Comparison of ENCODE assay signal across 1 cellular context in genomic region chr1:6962956-6963915, GRCh38.
TF ChIP-seq lines count a peak whose summit lies in the region.

No MANE protein-coding gene starts in this region.

TF ChIP-seq in HEK293, 187 proteins besides CTCF, POLR2A, EP300 and RAD21 (continued from another document and continues in another):
- TF ChIP-seq ZNF324 (tag by site-specific recombination; IDR thresholded peaks at IDR 0.05): 0 out of 2 replicates have a peak, but pooled peaks have one; percentile 19
- 0 out of 2 replicates have a peak, but pooled peaks have one; percentile 11 for TF ChIP-seq ZBTB8A (tag by site-specific recombination; IDR thresholded peaks at IDR 0.05)
- peak; percentile 50; the same call in 1 of the 2 replicates for TF ChIP-seq HIC1 (tag by site-specific recombination; IDR thresholded peaks at IDR 0.05)
- no peak for TF ChIP-seq HOXA7 (CRISPR knock-in tag; IDR thresholded peaks at IDR 0.05; ENCODE audit: borderline replicate concordance)
- TF ChIP-seq SP7 (tag by site-specific recombination; IDR thresholded peaks at IDR 0.05): peak; percentile 85
- no peak for TF ChIP-seq ZNF37A (tag by site-specific recombination; IDR thresholded peaks at IDR 0.05)
- no peak; the same call in 1 of the 2 replicates for TF ChIP-seq ZNF2 (tag by site-specific recombination; IDR thresholded peaks at IDR 0.05)
- TF ChIP-seq ZNF660 (tag by site-specific recombination; IDR thresholded peaks at IDR 0.05): no peak
- no peak for TF ChIP-seq HOXC10 (CRISPR knock-in tag; IDR thresholded peaks at IDR 0.05)
- no peak for TF ChIP-seq ZNF529 (tag by site-specific recombination; IDR thresholded peaks at IDR 0.05; ENCODE audit: insufficient replicate concordance)
- no peak for TF ChIP-seq ZBTB21 (tag by site-specific recombination; IDR thresholded peaks at IDR 0.05)
- no peak for TF ChIP-seq ZNF521 (tag by site-specific recombination; IDR thresholded peaks at IDR 0.05)
- TF ChIP-seq ZNF571 (tag by site-specific recombination; IDR thresholded peaks at IDR 0.05): no peak
- no peak for TF ChIP-seq ZNF391 (tag by site-specific recombination; IDR thresholded peaks at IDR 0.05; ENCODE audit: borderline replicate concordance, low read depth)
- TF ChIP-seq ZNF645 (tag by site-specific recombination; IDR thresholded peaks at IDR 0.05): no peak
- no peak for TF ChIP-seq ZNF341 (tag by site-specific recombination; IDR thresholded peaks at IDR 0.05; ENCODE audit: low read depth)
- no peak for TF ChIP-seq PRDM1 (tag by site-specific recombination; IDR thresholded peaks at IDR 0.05)
- TF ChIP-seq ZNF530 (tag by site-specific recombination; IDR thresholded peaks at IDR 0.05; ENCODE audit: low read depth): no peak
- no peak for TF ChIP-seq ZNF416 (tag by site-specific recombination; IDR thresholded peaks at IDR 0.05)
- TF ChIP-seq ZNF157 (tag by site-specific recombination; IDR thresholded peaks at IDR 0.05): no peak
- no peak for TF ChIP-seq HOXD13 (CRISPR knock-in tag; IDR thresholded peaks at IDR 0.05; ENCODE audit: borderline replicate concordance)
- TF ChIP-seq OSR2 (tag by site-specific recombination; IDR thresholded peaks at IDR 0.05): peak; percentile 92
- no peak for TF ChIP-seq ZNF600 (tag by site-specific recombination; IDR thresholded peaks at IDR 0.05)
- peak; percentile 14; the same call in 1 of the 2 replicates for TF ChIP-seq KLF16 (tag by site-specific recombination; IDR thresholded peaks at IDR 0.05)
- TF ChIP-seq ZNF292 (tag by site-specific recombination; IDR thresholded peaks at IDR 0.05; ENCODE audit: borderline replicate concordance, low read depth): no peak
- peak; percentile 45; the same call in 1 of the 2 replicates for TF ChIP-seq ZNF561 (tag by site-specific recombination; IDR thresholded peaks at IDR 0.05; ENCODE audit: borderline replicate concordance)
- TF ChIP-seq BCL11B (tag by site-specific recombination; IDR thresholded peaks at IDR 0.05; ENCODE audit: low read depth): peak; percentile 69
- TF ChIP-seq ZNF560 (tag by site-specific recombination; IDR thresholded peaks at IDR 0.05; ENCODE audit: borderline replicate concordance): no peak
- 0 out of 2 replicates have a peak, but pooled peaks have one; percentile 19 for TF ChIP-seq ZNF121 (tag by site-specific recombination; IDR thresholded peaks at IDR 0.05)
- no peak for TF ChIP-seq ZNF112 (tag by site-specific recombination; IDR thresholded peaks at IDR 0.05)
- peak; percentile 95 for TF ChIP-seq ZNF423 (tag by site-specific recombination; IDR thresholded peaks at IDR 0.05)
- TF ChIP-seq PRDM10 (tag by site-specific recombination; IDR thresholded peaks at IDR 0.05): peak; percentile 96
- no peak for TF ChIP-seq ZNF280D (tag by site-specific recombination; IDR thresholded peaks at IDR 0.05)
- TF ChIP-seq ZNF473 (tag by site-specific recombination; IDR thresholded peaks at IDR 0.05): no peak
- TF ChIP-seq ZNF311 (tag by site-specific recombination; IDR thresholded peaks at IDR 0.05; ENCODE audit: borderline replicate concordance): no peak
- TF ChIP-seq ZNF704 (tag by site-specific recombination; IDR thresholded peaks at IDR 0.05): no peak
- no peak for TF ChIP-seq ZNF140 (tag by site-specific recombination; IDR thresholded peaks at IDR 0.05)
- TF ChIP-seq TRIM28 (IDR thresholded peaks at IDR 0.05; ENCODE audit: borderline replicate concordance, low read length): no peak
- peak; percentile 24 for TF ChIP-seq ZBTB26 (tag by site-specific recombination; optimal IDR thresholded peaks at IDR 0.05)
- TF ChIP-seq ZBTB1 (tag by site-specific recombination; IDR thresholded peaks at IDR 0.05): no peak
- TF ChIP-seq ZNF514 (tag by site-specific recombination; IDR thresholded peaks at IDR 0.05): no peak
- TF ChIP-seq SCRT2 (tag by site-specific recombination; IDR thresholded peaks at IDR 0.05): no peak
- peak; percentile 69; the same call in 1 of the 2 replicates for TF ChIP-seq KLF7 (tag by site-specific recombination; IDR thresholded peaks at IDR 0.05; ENCODE audit: borderline replicate concordance)
- peak; percentile 49; the same call in 1 of the 2 replicates for TF ChIP-seq ZNF610 (tag by site-specific recombination; IDR thresholded peaks at IDR 0.05; ENCODE audit: borderline replicate concordance)
- TF ChIP-seq GLI2 (tag by site-specific recombination; IDR thresholded peaks at IDR 0.05; ENCODE audit: borderline replicate concordance, low read depth): no peak
- TF ChIP-seq ZFP3 (tag by site-specific recombination; IDR thresholded peaks at IDR 0.05; ENCODE audit: low read depth): no peak
- TF ChIP-seq ZNF639 (tag by site-specific recombination; IDR thresholded peaks at IDR 0.05): no peak
- no peak for TF ChIP-seq ZNF433 (tag by site-specific recombination; IDR thresholded peaks at IDR 0.05; ENCODE audit: low read depth)
- TF ChIP-seq YY1 (tag by site-specific recombination; IDR thresholded peaks at IDR 0.05): no peak
- no peak for TF ChIP-seq ZNF175 (tag by site-specific recombination; IDR thresholded peaks at IDR 0.05)
- peak; percentile 60 for TF ChIP-seq FEZF1 (tag by site-specific recombination; IDR thresholded peaks at IDR 0.05)
- TF ChIP-seq ZNF133 (tag by site-specific recombination; IDR thresholded peaks at IDR 0.05): no peak
- TF ChIP-seq ZBTB17 (tag by site-specific recombination; IDR thresholded peaks at IDR 0.05): 0 out of 2 replicates have a peak, but pooled peaks have one; percentile 18
- peak; percentile 84 for TF ChIP-seq SP2 (tag by site-specific recombination; IDR thresholded peaks at IDR 0.05)
- TF ChIP-seq ZNF26 (tag by site-specific recombination; IDR thresholded peaks at IDR 0.05): no peak
- TF ChIP-seq GLI4 (tag by site-specific recombination; IDR thresholded peaks at IDR 0.05): no peak
- no peak for TF ChIP-seq ZNF169 (tag by site-specific recombination; IDR thresholded peaks at IDR 0.05)
- no peak for TF ChIP-seq MYNN (tag by site-specific recombination; IDR thresholded peaks at IDR 0.05; ENCODE audit: borderline replicate concordance)
- TF ChIP-seq ZNF777 (tag by site-specific recombination; IDR thresholded peaks at IDR 0.05; ENCODE audit: borderline replicate concordance): no peak
- no peak for TF ChIP-seq ZNF558 (tag by site-specific recombination; IDR thresholded peaks at IDR 0.05)
